In genomic region chr21:28509031-28509430, GRCh38 we compare ENCODE assay signal across 28 cellular contexts.
DNase-seq lines count a peak whose midpoint lies in the region; ATAC-seq and TF ChIP-seq lines count a peak whose summit lies in the region.
"Had no signal": no experiment of that assay in that cellular context is flagged by ENCODE, and none has a peak within 500 bp of the region (broad histone marks: within the 10 kb centered on the region; RNA-seq: fewer than 3 reads in every experiment).

No MANE protein-coding gene starts in this region.

- BruUV-seq in mammary epithelial cell (replicated peaks; lab: Mats Ljungman, UMichigan): no TSS peak

- H3K4me1 ChIP-seq in neural progenitor cell: no peaks in the 10 kb centered on the region
- no peaks in the 10 kb centered on the region for H3K4me1 ChIP-seq in mammary epithelial cell (ENCODE audit: insufficient read depth, low read length)
- no peaks in the 10 kb centered on the region for H3K4me1 ChIP-seq in upper lobe of left lung

- H3K27me3 ChIP-seq in neural progenitor cell (no peaks in the 10 kb centered on the region), mammary epithelial cell (ENCODE audit: insufficient read depth, low read length) (no peaks in the 10 kb centered on the region), upper lobe of left lung (no peaks in the 10 kb centered on the region)

- H2AFZ ChIP-seq in neural progenitor cell (replicated peaks) (no peak overlapping the region), mammary epithelial cell (ENCODE audit: low read depth, low read length) (no peak overlapping the region)

- peak; percentile 3 for DNase-seq in DMS53 (lab: John Stamatoyannopoulos, UW)
- no peak for DNase-seq in DMS53 treated with DMSO at 0.1 percent for 48 hours (lab: John Stamatoyannopoulos, UW; ENCODE audit: unreplicated experiment)
- peak; percentile 18 for DNase-seq in SK-N-DZ (ENCODE audit: low spot score)
- peak; percentile 20 for DNase-seq in fibroblast of villous mesenchyme (ENCODE audit: low read depth)
- DNase-seq in neural progenitor cell (ENCODE audit: low spot score): peak; percentile 25
- no peak for DNase-seq in mammary epithelial cell
- DNase-seq in NCI-H1417 treated with DMSO at 0.1 percent for 48 hours (lab: John Stamatoyannopoulos, UW): no peak
- no peak for DNase-seq in upper lobe of left lung
- DNase-seq: ACHN; C1 segment of cervical spinal cord; Calu3; CD8-positive, alpha-beta memory T cell; DMS153; GDM1; HFFc6; MM.1S; NCI-H1048; NCI-H1436; NCI-H2029; NCI-H226; NCI-H510A treated with DMSO at 0.1 percent for 48 hours; NCI-H748 treated with DMSO at 0.1 percent for 48 hours had no signal

- H3K27ac Mint-ChIP-seq in neural progenitor cell: no peak overlapping the region
- H3K27ac Mint-ChIP-seq: CD8-positive, alpha-beta memory T cell; HFFc6 had no signal

- H3F3A ChIP-seq in neural progenitor cell (ENCODE audit: low read depth): no peaks in the 10 kb centered on the region

- in situ Hi-C loops in mammary epithelial cell (cut with MboI; ENCODE audit: low sequenced_read_pairs in 2 of 2): no loop called here

- H3K9me3 ChIP-seq in neural progenitor cell (ENCODE audit: low read depth) (no peaks in the 10 kb centered on the region), mammary epithelial cell (replicated peaks; ENCODE audit: insufficient read depth, low read length) (no peaks in the 10 kb centered on the region), upper lobe of left lung (peaks cover 7 to 13% (median 9%) of the 10 kb centered on the region in 4 donors)

- no peak overlapping the region for H3K4me2 ChIP-seq in neural progenitor cell
- H3K4me2 ChIP-seq in mammary epithelial cell (ENCODE audit: insufficient read depth, low read depth, low read length): no peak overlapping the region

- dilution Hi-C loops in mammary epithelial cell (cut with HindIII; ENCODE audit: low sequenced_read_pairs): loop anchor here (5.0 kb wide), 1 partner anchor 83 kb away; no protein-coding TSS in a partner anchor

- no peak for TF ChIP-seq EP300 in upper lobe of left lung (IDR thresholded peaks at IDR 0.05)

- no peaks in the 10 kb centered on the region for H3K79me2 ChIP-seq in neural progenitor cell (ENCODE audit: low read depth)
- H3K79me2 ChIP-seq in mammary epithelial cell (ENCODE audit: insufficient read depth, low read length): no peaks in the 10 kb centered on the region

- peaks cover 2% of the 10 kb centered on the region for H3K9me3 Mint-ChIP-seq in neural progenitor cell

- H3K36me3 ChIP-seq in neural progenitor cell: no peaks in the 10 kb centered on the region
- no peaks in the 10 kb centered on the region for H3K36me3 ChIP-seq in mammary epithelial cell (ENCODE audit: insufficient read depth, low read length)
- H3K36me3 ChIP-seq in upper lobe of left lung: no peaks in the 10 kb centered on the region

- TF ChIP-seq CTCF in fibroblast of villous mesenchyme (IDR thresholded peaks at IDR 0.05; ENCODE audit: insufficient read depth, low read depth, low read length) (no peak), neural progenitor cell (IDR thresholded peaks at IDR 0.05) (peak; percentile 11), mammary epithelial cell (conservative IDR thresholded peaks at IDR 0.05 in 1 of 2, IDR thresholded peaks at IDR 0.05 in 1 of 2; ENCODE audit: extremely low read depth in 1 of 2, insufficient read depth in 1 of 2, low read depth in 1 of 2, low read length in 2 of 2) (no peak), upper lobe of left lung (IDR thresholded peaks at IDR 0.05) (no peak)

- WGBS in mammary epithelial cell (ENCODE audit: low coverage, missing lambda C conversion rate): 67% methylated on average over 3 of the region's 3 CpGs
- 46 to 53% methylated on average over 3 of the region's 3 CpGs for WGBS in upper lobe of left lung, 2 donors

- H4K20me1 ChIP-seq in neural progenitor cell (ENCODE audit: low read depth) (no peaks in the 10 kb centered on the region), mammary epithelial cell (ENCODE audit: insufficient read depth, low read length) (no peaks in the 10 kb centered on the region)

- no peak for TF ChIP-seq POLR2A in upper lobe of left lung (IDR thresholded peaks at IDR 0.05)

- H3K27ac ChIP-seq in neural progenitor cell: no peak overlapping the region
- no peak overlapping the region for H3K27ac ChIP-seq in mammary epithelial cell (ENCODE audit: insufficient read depth, low read depth, low read length)
- no peak overlapping the region for H3K27ac ChIP-seq in upper lobe of left lung
- H3K27ac ChIP-seq: 22Rv1, HL-60, SK-N-MC had no signal

- ATAC-seq in upper lobe of left lung (ENCODE audit: low FRiP score in 2 of 2): no peak
- ATAC-seq: HepG2, K562, Right ventricle myocardium inferior had no signal

- H3K4me1 Mint-ChIP-seq in neural progenitor cell: peaks cover 5% of the 10 kb centered on the region
- H3K4me1 Mint-ChIP-seq: CD8-positive, alpha-beta memory T cell had no signal

- intact Hi-C loops in mammary epithelial cell (cut with micrococcal nuclease): no loop called here

- no peak overlapping the region for H3K4me3 ChIP-seq in fibroblast of villous mesenchyme (ENCODE audit: low read depth, low read length)
- no peak overlapping the region for H3K4me3 ChIP-seq in neural progenitor cell
- H3K4me3 ChIP-seq in mammary epithelial cell (replicated peaks in 1 of 3; ENCODE audit: insufficient read depth in 1 of 3, low read depth in 2 of 3, low read length in 3 of 3): no peak overlapping the region
- H3K4me3 ChIP-seq in upper lobe of left lung: no peak overlapping the region
- H3K4me3 ChIP-seq: K562, SK-N-MC had no signal

- no peak overlapping the region for H3K4me3 Mint-ChIP-seq in neural progenitor cell
- H3K4me3 Mint-ChIP-seq: CD8-positive, alpha-beta memory T cell; HFFc6 had no signal

- CTCF ChIA-PET in mammary epithelial cell (lab: Charles Lee; ENCODE audit: low non-redundant PET): interaction anchor here (0.6 kb wide), 1 partner anchor 13 kb away, joined by 6 read pairs; no protein-coding TSS in a partner anchor

- no peak overlapping the region for H3K9ac ChIP-seq in neural progenitor cell
- no peak overlapping the region for H3K9ac ChIP-seq in mammary epithelial cell (ENCODE audit: insufficient read depth, low read length)

- no peaks in the 10 kb centered on the region for H3K36me3 Mint-ChIP-seq in neural progenitor cell

- peaks cover 2% of the 10 kb centered on the region for H3K27me3 Mint-ChIP-seq in neural progenitor cell (ENCODE audit: insufficient read depth, low read depth)

Comparison
In these comparisons a context has a peak if more than half of its experiments do, and no peak if none do; other contexts are left out.
1. DNase-seq: peak in DMS53 (single experiment), SK-N-DZ (single experiment), fibroblast of villous mesenchyme (single experiment) and neural progenitor cell (single experiment); none in DMS53 treated with DMSO at 0.1 percent for 48 hours (single experiment), mammary epithelial cell (single experiment), NCI-H1417 treated with DMSO at 0.1 percent for 48 hours (single experiment) and upper lobe of left lung (0 of 2).